18 cellular contexts compared by ENCODE assay signal in genomic region chr5:57805170-57805569, GRCh38.
"Had no signal": no experiment of that assay in that cellular context is flagged by ENCODE, and none has a peak within 500 bp of the region (broad histone marks: within the 10 kb centered on the region; RNA-seq: fewer than 3 reads in every experiment).

No MANE protein-coding gene starts in this region.

- H3K27me3 ChIP-seq: cardiac muscle cell, foreskin keratinocyte, spleen, vagina had no signal

- H3K36me3 ChIP-seq: cardiac muscle cell, spleen, thoracic aorta, vagina had no signal

- H3K9me3 ChIP-seq: spleen, thoracic aorta, vagina had no signal

- DNase-seq: activated CD8-positive, alpha-beta memory T cell treated with anti-CD3 and anti-CD28 coated beads, Interleukin-2, amount 50 U/mL, for 4 hours; activated naive CD4-positive, alpha-beta T cell; activated T-cell treated with anti-CD3 and anti-CD28 coated beads, Interleukin-2, amount 50 U/mL, for 4 hours; foreskin keratinocyte; kidney; nucleus accumbens; posterior cingulate gyrus; spleen; stimulated activated CD4-positive, alpha-beta T cell treated with anti-CD3 and anti-CD28 coated beads, Interleukin-4, amount 100 ng/mL, for 1 hour; stimulated activated naive CD4-positive, alpha-beta T cell; T1000 had no signal

- ATAC-seq: activated T-cell treated with anti-CD3 and anti-CD28 coated beads, Interleukin-2, amount 50 U/mL, for 4 hours; foreskin keratinocyte; left lobe of liver; sciatic nerve; WTC11 had no signal

- H3K4me1 ChIP-seq: foreskin keratinocyte, spleen had no signal

- H3K27ac ChIP-seq: cardiac muscle cell, epithelial cell of prostate, foreskin keratinocyte, spleen, vagina had no signal

- H3K4me3 ChIP-seq: cardiac muscle cell, spleen, thoracic aorta, vagina had no signal
